Comparison of ENCODE assay signal across 17 cellular contexts in genomic region chr5:1952021-1952420, GRCh38.
DNase-seq lines count a peak whose midpoint lies in the region; ATAC-seq and TF ChIP-seq lines count a peak whose summit lies in the region.
"Had no signal": no experiment of that assay in that cellular context is flagged by ENCODE, and none has a peak within 500 bp of the region (broad histone marks: within the 10 kb centered on the region; RNA-seq: fewer than 3 reads in every experiment).

No MANE protein-coding gene starts in this region.

- H2BK5ac ChIP-seq in mesendoderm (ENCODE audit: low read length) = no peak overlapping the region

- no peak overlapping the region for H4K8ac ChIP-seq in mesendoderm (ENCODE audit: low read depth, low read length)

- H3K27ac Mint-ChIP-seq in stimulated activated naive CD8-positive, alpha-beta T cell treated with anti-CD3 and anti-CD28 coated beads, Interleukin-15, amount 100 ng/mL, for 72 hours = peak overlapping the region in 1 of 2 donors; percentile 52

- no peaks in the 10 kb centered on the region for H3K9me2 ChIP-seq in MM.1S (replicated peaks; ENCODE audit: insufficient read depth, low read length)

- no peak overlapping the region for H3K4me3 Mint-ChIP-seq in stimulated activated naive CD8-positive, alpha-beta T cell treated with anti-CD3 and anti-CD28 coated beads, Interleukin-15, amount 100 ng/mL, for 72 hours

- H3K4me2 ChIP-seq in mesendoderm (ENCODE audit: low read length) = no peak overlapping the region
- no peak overlapping the region for H3K4me2 ChIP-seq in MM.1S (ENCODE audit: low read depth, low read length)

- DNase-seq in stimulated activated naive CD8-positive, alpha-beta T cell treated with anti-CD3 and anti-CD28 coated beads, Interleukin-15, Interleukin-2, amounts not matched to agents 100 U/mL and 50 U/mL, for 24 hours = no peak
- DNase-seq in stimulated activated naive CD8-positive, alpha-beta T cell treated with anti-CD3 and anti-CD28 coated beads, Interleukin-15, amount 100 ng/mL, for 72 hours = no peak
- no peak for DNase-seq in RWPE1 (ENCODE audit: low spot score)
- no peak for DNase-seq in mesendoderm
- DNase-seq in stimulated activated naive CD4-positive, alpha-beta T cell treated with Interleukin-2 at 50 U/mL for 16 hours (lab: John Stamatoyannopoulos, UW) = no peak
- DNase-seq in MM.1S = no peak
- DNase-seq in upper lobe of right lung = no peak
- DNase-seq: EL; KG1; NCI-H1105 treated with DMSO at 0.1 percent for 48 hours; NCI-H2029 treated with DMSO at 0.1 percent for 48 hours; NCI-H226; NCI-H510A treated with DMSO at 0.1 percent for 48 hours; NCI-H748 treated with DMSO at 0.1 percent for 48 hours; NK-92 treated with Interleukin-12 subunit alpha and Interleukin-12 subunit beta, amount 100 ng/mL, for 24 hours had no signal

- TF ChIP-seq CTCF in RWPE1 (conservative IDR thresholded peaks at IDR 0.05; ENCODE audit: low read depth) = no peak
- TF ChIP-seq CTCF in MM.1S (IDR thresholded peaks at IDR 0.05; ENCODE audit: low read length) = no peak
- TF ChIP-seq CTCF in upper lobe of right lung (IDR thresholded peaks at IDR 0.05) = no peak

- peak overlapping the region; percentile 18 for H3K56ac ChIP-seq in mesendoderm (ENCODE audit: low read length)

- H3K4me1 ChIP-seq in mesendoderm (ENCODE audit: control insufficient read depth, low read depth, low read length) = no peaks in the 10 kb centered on the region
- no peaks in the 10 kb centered on the region for H3K4me1 ChIP-seq in MM.1S (ENCODE audit: low read length)
- H3K4me1 ChIP-seq in upper lobe of right lung = no peaks in the 10 kb centered on the region

- H3K79me2 ChIP-seq in mesendoderm (ENCODE audit: control insufficient read depth, insufficient read depth, low read length) (no peaks in the 10 kb centered on the region), MM.1S (ENCODE audit: low read length) (no peaks in the 10 kb centered on the region)

- no peak overlapping the region for H2BK120ac ChIP-seq in mesendoderm (ENCODE audit: low read depth, low read length)

- H3K9me3 ChIP-seq in MM.1S (replicated peaks; ENCODE audit: insufficient read depth, low read length) (no peaks in the 10 kb centered on the region), upper lobe of right lung (no peaks in the 10 kb centered on the region)

- H3K36me3 ChIP-seq in mesendoderm (ENCODE audit: control insufficient read depth, insufficient read depth, low read length) = no peaks in the 10 kb centered on the region
- no peaks in the 10 kb centered on the region for H3K36me3 ChIP-seq in MM.1S (replicated peaks; ENCODE audit: insufficient read depth, low read length)
- H3K36me3 ChIP-seq in upper lobe of right lung = no peaks in the 10 kb centered on the region

- peaks cover 59% of the 10 kb centered on the region for H3K27me3 Mint-ChIP-seq in stimulated activated naive CD8-positive, alpha-beta T cell treated with anti-CD3 and anti-CD28 coated beads, Interleukin-15, amount 100 ng/mL, for 72 hours

- H3K9ac ChIP-seq in mesendoderm (ENCODE audit: low read length) (no peak overlapping the region), MM.1S (ENCODE audit: low read length) (no peak overlapping the region)

- H4K20me1 ChIP-seq in MM.1S (ENCODE audit: insufficient read depth, low read length) = no peaks in the 10 kb centered on the region

- H3K4ac ChIP-seq in mesendoderm (ENCODE audit: low read depth, low read length) = no peak overlapping the region

- POLR2A ChIA-PET in RWPE1 (lab: Yijun Ruan, JAX; ENCODE audit: low non-redundant PET) = no interaction called here

- CTCF ChIA-PET in RWPE1 (lab: Yijun Ruan, JAX) = no interaction called here

- WGBS in mesendoderm (ENCODE audit: extremely low coverage, insufficient coverage, low lambda C conversion rate) = no CpG with 5 or more reads among the region's 8 CpGs

- peak overlapping the region; percentile 44 for H3K27ac ChIP-seq in RWPE1
- H3K27ac ChIP-seq in mesendoderm (ENCODE audit: low read depth, low read length) = no peak overlapping the region
- no peak overlapping the region for H3K27ac ChIP-seq in MM.1S (ENCODE audit: low read length)
- no peak overlapping the region for H3K27ac ChIP-seq in upper lobe of right lung
- H3K27ac ChIP-seq: HL-60 had no signal

- peak; percentile 42 for ATAC-seq in stimulated activated naive CD8-positive, alpha-beta T cell treated with anti-CD3 and anti-CD28 coated beads, Interleukin-15, Interleukin-2, amounts not matched to agents 100 U/mL and 50 U/mL, for 24 hours
- no peak for ATAC-seq in stimulated activated naive CD8-positive, alpha-beta T cell treated with anti-CD3 and anti-CD28 coated beads, Interleukin-15, amount 100 ng/mL, for 72 hours
- no peak for ATAC-seq in upper lobe of right lung
- ATAC-seq: Right ventricle myocardium inferior had no signal

- H3K27me3 ChIP-seq in mesendoderm (ENCODE audit: insufficient read depth, low read length, poor library complexity) (no peaks in the 10 kb centered on the region), MM.1S (replicated peaks; ENCODE audit: insufficient read depth, low read length) (peaks cover 20% of the 10 kb centered on the region), upper lobe of right lung (peaks cover 15% of the 10 kb centered on the region)

- H3K18ac ChIP-seq in mesendoderm (ENCODE audit: low read length) = no peak overlapping the region

- no peaks in the 10 kb centered on the region for H3K79me1 ChIP-seq in mesendoderm (ENCODE audit: low read length)

- H2AFZ ChIP-seq in MM.1S (ENCODE audit: low read length) = no peak overlapping the region

- H4K5ac ChIP-seq in mesendoderm (ENCODE audit: low read length) = no peak overlapping the region

- intact Hi-C loops in upper lobe of right lung (cut with DNase I) = no loop called here

- no peak overlapping the region for H2AK5ac ChIP-seq in mesendoderm (ENCODE audit: low read length)

- no peak overlapping the region for H2BK15ac ChIP-seq in mesendoderm (replicated peaks; ENCODE audit: low read depth)

- no peaks in the 10 kb centered on the region for H3F3A ChIP-seq in MM.1S (ENCODE audit: insufficient read depth, low read length)

- no peak overlapping the region for H3K4me3 ChIP-seq in mesendoderm (ENCODE audit: low read length)
- no peak overlapping the region for H3K4me3 ChIP-seq in MM.1S (ENCODE audit: low read length)
- H3K4me3 ChIP-seq in upper lobe of right lung = no peak overlapping the region

- no peaks in the 10 kb centered on the region for H3K9me3 Mint-ChIP-seq in stimulated activated naive CD8-positive, alpha-beta T cell treated with anti-CD3 and anti-CD28 coated beads, Interleukin-15, amount 100 ng/mL, for 72 hours

- H3K23ac ChIP-seq in mesendoderm (ENCODE audit: low read length) = no peak overlapping the region

- no peaks in the 10 kb centered on the region for H3K4me1 Mint-ChIP-seq in stimulated activated naive CD8-positive, alpha-beta T cell treated with anti-CD3 and anti-CD28 coated beads, Interleukin-15, amount 100 ng/mL, for 72 hours
